9 cellular contexts compared by ENCODE assay signal in genomic region chr5:155727512-155728145, GRCh38.
DNase-seq lines count a peak whose midpoint lies in the region; ATAC-seq and TF ChIP-seq lines count a peak whose summit lies in the region.
"Had no signal": no experiment of that assay in that cellular context is flagged by ENCODE, and none has a peak within 500 bp of the region (broad histone marks: within the 10 kb centered on the region; RNA-seq: fewer than 3 reads in every experiment).

No MANE protein-coding gene starts in this region.

- no peaks in the 10 kb centered on the region for H3K36me3 ChIP-seq in NT2/D1 (ENCODE audit: insufficient read depth, insufficient read length, low read length)
- H3K36me3 ChIP-seq in esophagus (ENCODE audit: control insufficient read depth in 2 of 2, insufficient read depth in 2 of 2, low read length in 1 of 2) = no peaks in the 10 kb centered on the region
- H3K36me3 ChIP-seq in suprapubic skin = no peaks in the 10 kb centered on the region

- H3K9ac ChIP-seq in NT2/D1 (ENCODE audit: insufficient read length, low read depth) = peak overlapping the region; percentile 42

- ATAC-seq in HG03565 (IDR thresholded peaks at IDR 0.05; ENCODE audit: unreplicated experiment) (no peak), GM21390 (IDR thresholded peaks at IDR 0.05; ENCODE audit: unreplicated experiment) (no peak)
- ATAC-seq in activated CD4-positive, CD25-positive, alpha-beta regulatory T cell treated with anti-CD3 and anti-CD28 coated beads, Interleukin-2, amount 50 U/mL, for 24 hours = no peak
- ATAC-seq: stimulated activated memory B cell treated with anti-CD40 and anti-IgM and Interleukin-4, amounts not matched to agents 10 μg/mL and 1 μg/mL and 100 μg/mL, for 72 hours had no signal

- TF ChIP-seq POLR2A in suprapubic skin (IDR thresholded peaks at IDR 0.05) = no peak

- H3K27me3 ChIP-seq in NT2/D1 (ENCODE audit: insufficient read depth, insufficient read length) = peaks cover 88% of the 10 kb centered on the region
- H3K27me3 ChIP-seq in esophagus (ENCODE audit: control insufficient read depth in 1 of 2, insufficient read depth in 2 of 2, low read length in 2 of 2) = peaks cover 6 to 14% of the 10 kb centered on the region in 2 donors
- peaks cover 78% of the 10 kb centered on the region for H3K27me3 ChIP-seq in suprapubic skin

- H3K9me3 Mint-ChIP-seq in mesothelial cell of epicardium = no peaks in the 10 kb centered on the region

- H3K4me1 ChIP-seq in NT2/D1 (ENCODE audit: insufficient read depth, insufficient read length) (no peaks in the 10 kb centered on the region), esophagus (ENCODE audit: control insufficient read depth in 2 of 2, insufficient read depth in 2 of 2, low read length in 1 of 2) (peaks cover 0 to 7% of the 10 kb centered on the region in 2 donors), suprapubic skin (peaks cover 14% of the 10 kb centered on the region)

- DNase-seq in NT2/D1 (ENCODE audit: low read depth, low spot score) = no peak
- DNase-seq in mesothelial cell of epicardium (ENCODE audit: low spot score in 2 of 2, unreplicated experiment in 2 of 2) = no peak
- DNase-seq in suprapubic skin (ENCODE audit: low spot score in 2 of 2) = no peak
- no peak for DNase-seq in NCI-H146 treated with DMSO at 0.1 percent for 48 hours (lab: John Stamatoyannopoulos, UW; ENCODE audit: unreplicated experiment)

- H3K4me3 Mint-ChIP-seq in mesothelial cell of epicardium = peak overlapping the region; percentile 39
- H3K4me3 Mint-ChIP-seq: stimulated activated memory B cell treated with anti-CD40 and anti-IgM and Interleukin-4, amounts not matched to agents 10 μg/mL and 1 μg/mL and 100 μg/mL, for 72 hours had no signal

- H3K27ac Mint-ChIP-seq in mesothelial cell of epicardium = no peak overlapping the region
- H3K27ac Mint-ChIP-seq: stimulated activated memory B cell treated with anti-CD40 and anti-IgM and Interleukin-4, amounts not matched to agents 10 μg/mL and 1 μg/mL and 100 μg/mL, for 72 hours had no signal

- TF ChIP-seq CTCF in mesothelial cell of epicardium (IDR thresholded peaks at IDR 0.05; ENCODE audit: unreplicated experiment) (no peak), suprapubic skin (IDR thresholded peaks at IDR 0.05) (no peak)

- TF ChIP-seq EP300 in suprapubic skin (IDR thresholded peaks at IDR 0.05) = no peak

- H3K27ac ChIP-seq in esophagus (ENCODE audit: low read depth in 2 of 2, low read length in 1 of 2) (no peak overlapping the region), suprapubic skin (no peak overlapping the region)

- H3K36me3 Mint-ChIP-seq in mesothelial cell of epicardium = no peaks in the 10 kb centered on the region
- H3K36me3 Mint-ChIP-seq: stimulated activated memory B cell treated with anti-CD40 and anti-IgM and Interleukin-4, amounts not matched to agents 10 μg/mL and 1 μg/mL and 100 μg/mL, for 72 hours had no signal

- 6% methylated on average over 36 of the region's 36 CpGs for WGBS in esophagus, 2 donors
- WGBS in suprapubic skin = 5% methylated on average over 24 of the region's 36 CpGs

- H3K27me3 Mint-ChIP-seq in mesothelial cell of epicardium (ENCODE audit: low read depth) = peaks cover 95% of the 10 kb centered on the region

- H3K4me3 ChIP-seq in NT2/D1 (ENCODE audit: insufficient read length, low read depth) (peak overlapping the region; percentile 61), esophagus (ENCODE audit: low read depth in 1 of 2, low read length in 2 of 2) (peak overlapping the region; percentile 21 to 47), suprapubic skin (peak overlapping the region; percentile 46)

- H3K4me1 Mint-ChIP-seq in mesothelial cell of epicardium = peaks cover 7% of the 10 kb centered on the region
- H3K4me1 Mint-ChIP-seq: stimulated activated memory B cell treated with anti-CD40 and anti-IgM and Interleukin-4, amounts not matched to agents 10 μg/mL and 1 μg/mL and 100 μg/mL, for 72 hours had no signal

- no peaks in the 10 kb centered on the region for H3K9me3 ChIP-seq in NT2/D1 (ENCODE audit: insufficient read depth, low read length)
- H3K9me3 ChIP-seq in esophagus (ENCODE audit: control insufficient read depth in 2 of 2, insufficient read depth in 1 of 2, low read depth in 1 of 2, low read length in 1 of 2) = peaks cover 0 to 5% of the 10 kb centered on the region in 2 donors
- H3K9me3 ChIP-seq in suprapubic skin = no peaks in the 10 kb centered on the region
